ENCODE assay signal across 1 cellular context in genomic region chr4:70915048-70915815, GRCh38.
TF ChIP-seq lines count a peak whose summit lies in the region.

No MANE protein-coding gene starts in this region.

TF ChIP-seq in K562, 482 proteins besides CTCF, POLR2A, EP300 and RAD21 (continued from another document):
- TF ChIP-seq MGA (IDR thresholded peaks at IDR 0.05) (no peak), HCFC1 (IDR thresholded peaks at IDR 0.05; ENCODE audit: low read depth, low read length) (no peak), PHF21A (IDR thresholded peaks at IDR 0.05; ENCODE audit: borderline replicate concordance, low read depth) (no peak), KDM4B (IDR thresholded peaks at IDR 0.05; ENCODE audit: borderline replicate concordance in 2 of 2, low read depth in 1 of 2) (no peak), RFX7 (CRISPR knock-in tag; IDR thresholded peaks at IDR 0.05) (no peak), STAG1 (CRISPR knock-in tag; IDR thresholded peaks at IDR 0.05; ENCODE audit: borderline replicate concordance) (no peak), ARID2 (IDR thresholded peaks at IDR 0.05) (no peak), RBM25 (IDR thresholded peaks at IDR 0.05; ENCODE audit: low read depth, low read length, severe bottlenecking) (no peak)
